ENCODE assay signal across 9 cellular contexts in genomic region chr16:87550510-87550961, GRCh38. TPM values are rescaled to one million over a fixed set of nuclear protein-coding genes. Genes with fewer than 3 reads are reported as not detected.
A peak's percentile ranks its signal among the peaks of the same experiment; 100 is the strongest.
DNase-seq lines count a peak whose midpoint lies in the region; ATAC-seq, FAIRE-seq and TF ChIP-seq lines count a peak whose summit lies in the region.
"Had no signal": no experiment of that assay in that cellular context is flagged by ENCODE, and none has a peak within 500 bp of the region (broad histone marks: within the 10 kb centered on the region; RNA-seq: fewer than 3 reads in every experiment).

No MANE protein-coding gene starts in this region.

- H3K14ac ChIP-seq in H9 (ENCODE audit: insufficient read depth, low read length), result no peak overlapping the region

- peak; percentile 84 for TF ChIP-seq CTCF in A549 (IDR thresholded peaks at IDR 0.05)
- peak; percentile 94 for TF ChIP-seq CTCF in H9 (conservative IDR thresholded peaks at IDR 0.05)
- peak; percentile 84 to 96 (median 87) for TF ChIP-seq CTCF in tibial nerve (IDR thresholded peaks at IDR 0.05)

- H3K36me3 ChIP-seq in tibial nerve, result no peaks in the 10 kb centered on the region

- peak; percentile 54 to 70; a peak in 4 of 6 replicates for ATAC-seq in A549
- peak in 1 of 2 donors; percentile 63 for ATAC-seq in natural killer cell treated with Interleukin-12 subunit alpha and Interleukin-12 subunit beta and Interleukin-15 and Interleukin-18, amount 100 ng/mL, for 72 hours

- H2BK12ac ChIP-seq in H9 (ENCODE audit: insufficient read length, low read depth, low read length), result no peak overlapping the region

- H2BK5ac ChIP-seq in H9 (ENCODE audit: insufficient read length, low read length), result no peak overlapping the region

- no peak overlapping the region for H3K4me3 ChIP-seq in A549
- no peak overlapping the region for H3K4me3 ChIP-seq in tibial nerve

- H3K4me2 ChIP-seq in A549 (no peak overlapping the region), H9 (ENCODE audit: insufficient read depth, insufficient read length, low read length) (no peak overlapping the region)

- H3K36me3 Mint-ChIP-seq in H9 (ENCODE audit: insufficient read depth in 1 of 3, low read depth in 3 of 3), result peaks cover 5 to 11% (median 5%) of the 10 kb centered on the region in 3 experiments; a peak in 5 of 7 replicates
- no peaks in the 10 kb centered on the region for H3K36me3 Mint-ChIP-seq in natural killer cell treated with Interleukin-12 subunit alpha and Interleukin-12 subunit beta and Interleukin-15 and Interleukin-18, amount 100 ng/mL, for 72 hours

- H3K23ac ChIP-seq in H9 (ENCODE audit: insufficient read length, low read depth, low read length), result no peak overlapping the region

- no peak overlapping the region for H3K56ac ChIP-seq in H9 (ENCODE audit: insufficient read length, low read depth, low read length)

- TF ChIP-seq POLR2A in A549 (IDR thresholded peaks at IDR 0.05; ENCODE audit: low read length), result no peak
- TF ChIP-seq POLR2A in tibial nerve (IDR thresholded peaks at IDR 0.05), result no peak

- peaks cover 11 to 13% of the 10 kb centered on the region in 2 experiments for H3K9me3 Mint-ChIP-seq in H9
- no peaks in the 10 kb centered on the region for H3K9me3 Mint-ChIP-seq in natural killer cell treated with Interleukin-12 subunit alpha and Interleukin-12 subunit beta and Interleukin-15 and Interleukin-18, amount 100 ng/mL, for 72 hours

- no peaks in the 10 kb centered on the region for H3K23me2 ChIP-seq in H9 (ENCODE audit: insufficient read length, low read depth, low read length, poor library complexity, severe bottlenecking)

- DNase-seq in A549 (ENCODE audit: low read depth in 1 of 2, low spot score in 1 of 2) (peak; percentile 25 to 36), H9 (peak; percentile 69), ecto neural progenitor cell (ENCODE audit: low spot score) (peak; percentile 77), tibial nerve (ENCODE audit: low spot score in 2 of 2) (no peak), NCI-H1694 treated with DMSO at 0.1 percent for 48 hours (lab: John Stamatoyannopoulos, UW) (no peak), putamen (ENCODE audit: low spot score) (no peak)
- peak; percentile 51 to 54 for DNase-seq in activated CD4-positive, alpha-beta T cell treated with anti-CD3 and anti-CD28 coated beads, Interleukin-2, amount 50 U/mL, for 4 hours
- peak; percentile 71 for DNase-seq in natural killer cell treated with Interleukin-12 subunit alpha and Interleukin-12 subunit beta and Interleukin-15 and Interleukin-18, amount 100 ng/mL, for 72 hours (ENCODE audit: low spot score)

- H3K4me1 ChIP-seq in A549, result no peaks in the 10 kb centered on the region
- no peaks in the 10 kb centered on the region for H3K4me1 ChIP-seq in H9 (ENCODE audit: insufficient read depth, low read length)
- H3K4me1 ChIP-seq in tibial nerve, result peaks cover 0 to 6% (median 0%) of the 10 kb centered on the region in 4 donors

- no peaks in the 10 kb centered on the region for H4K20me1 ChIP-seq in H9 (ENCODE audit: control insufficient read depth, insufficient read depth, insufficient read length)

- H4K91ac ChIP-seq in H9 (ENCODE audit: insufficient read length, low read depth, low read length), result no peak overlapping the region

- CTCF ChIA-PET in A549 (lab: Yijun Ruan, JAX), result interaction anchor here (0.9 to 4.1 kb wide), 20 partner anchors 8 to 134 kb away, joined by 3 to 49 read pairs (median 5); no protein-coding TSS in a partner anchor

- H3K27ac ChIP-seq in A549 (no peak overlapping the region), H9 (ENCODE audit: insufficient read length, low read depth, low read length) (no peak overlapping the region), tibial nerve (no peak overlapping the region)

- no peak overlapping the region for H2BK20ac ChIP-seq in H9 (ENCODE audit: low read depth, low read length, poor library complexity, severe bottlenecking)

- no peak overlapping the region for H4K5ac ChIP-seq in H9 (ENCODE audit: insufficient read length, low read depth, low read length)

- no peak overlapping the region for H3K4me3 Mint-ChIP-seq in H9
- no peak overlapping the region for H3K4me3 Mint-ChIP-seq in natural killer cell treated with Interleukin-12 subunit alpha and Interleukin-12 subunit beta and Interleukin-15 and Interleukin-18, amount 100 ng/mL, for 72 hours
- H3K4me3 Mint-ChIP-seq: dendritic cell treated with granulocyte-macrophage colony-stimulating factor and Interleukin-4, amounts not matched to agents 40 ng/mL and 50 ng/mL, for 4 days had no signal

- 24% methylated on average over 25 of the region's 28 CpGs for WGBS in A549 (ENCODE audit: missing lambda C conversion rate)
- no CpG with 5 or more reads among the region's 28 CpGs for WGBS in H9 (ENCODE audit: extremely low coverage, insufficient read length, low lambda C conversion rate)
- WGBS in tibial nerve, 2 donors, result 48 to 95% methylated on average over 8 to 23 of the region's 28 CpGs

- H2AK5ac ChIP-seq in H9 (ENCODE audit: insufficient read length, low read length), result no peak overlapping the region

- no peak for TF ChIP-seq EP300 in A549 (IDR thresholded peaks at IDR 0.05)
- no peak for TF ChIP-seq EP300 in tibial nerve (IDR thresholded peaks at IDR 0.05)

- no peak overlapping the region for H3K18ac ChIP-seq in H9 (ENCODE audit: insufficient read length, low read depth, low read length)

- no peak for FAIRE-seq in A549 (lab: Jason Lieb, UNC)

- TF ChIP-seq RAD21 in A549 (conservative IDR thresholded peaks at IDR 0.05 in 1 of 2, IDR thresholded peaks at IDR 0.05 in 1 of 2), result peak; percentile 65 to 73

- H3K27ac Mint-ChIP-seq in H9, result no peak overlapping the region
- H3K27ac Mint-ChIP-seq in natural killer cell treated with Interleukin-12 subunit alpha and Interleukin-12 subunit beta and Interleukin-15 and Interleukin-18, amount 100 ng/mL, for 72 hours, result no peak overlapping the region
- H3K27ac Mint-ChIP-seq: dendritic cell treated with granulocyte-macrophage colony-stimulating factor and Interleukin-4, amounts not matched to agents 40 ng/mL and 50 ng/mL, for 4 days had no signal

- H3K79me2 ChIP-seq in H9 (ENCODE audit: insufficient read depth, low read length), result no peaks in the 10 kb centered on the region

- H3K27me3 Mint-ChIP-seq in H9 (ENCODE audit: low read depth), result peaks cover 25% of the 10 kb centered on the region
- H3K27me3 Mint-ChIP-seq in natural killer cell treated with Interleukin-12 subunit alpha and Interleukin-12 subunit beta and Interleukin-15 and Interleukin-18, amount 100 ng/mL, for 72 hours, result peaks cover 28 to 39% of the 10 kb centered on the region in 2 donors

- H3K27me3 ChIP-seq in H9 (ENCODE audit: insufficient read depth, low read length) (no peaks in the 10 kb centered on the region), tibial nerve (peaks cover 0 to 18% of the 10 kb centered on the region in 2 donors)

- no peak overlapping the region for H3K9ac ChIP-seq in H9 (ENCODE audit: extremely low read depth, insufficient read length, low read length)

- H3K9me3 ChIP-seq in A549 (no peaks in the 10 kb centered on the region), H9 (ENCODE audit: control insufficient read depth, low read depth, low read length) (no peaks in the 10 kb centered on the region), tibial nerve (peaks cover 0 to 10% (median 0%) of the 10 kb centered on the region in 4 donors)

- POLR2A ChIA-PET in A549 (lab: Yijun Ruan, JAX), result no interaction called here

- H2BK15ac ChIP-seq in H9 (ENCODE audit: low read depth, low read length), result no peak overlapping the region

- peaks cover 4 to 7% of the 10 kb centered on the region in 2 experiments; a peak in 2 of 4 replicates for H3K4me1 Mint-ChIP-seq in H9
- peaks cover 25 to 28% of the 10 kb centered on the region in 2 donors for H3K4me1 Mint-ChIP-seq in natural killer cell treated with Interleukin-12 subunit alpha and Interleukin-12 subunit beta and Interleukin-15 and Interleukin-18, amount 100 ng/mL, for 72 hours (ENCODE audit: low read depth in 2 of 2)

- no peak overlapping the region for H2AFZ ChIP-seq in H9 (ENCODE audit: low read length)

- H3K79me1 ChIP-seq in H9 (ENCODE audit: insufficient read depth, low read depth, low read length, poor library complexity, severe bottlenecking), result no peaks in the 10 kb centered on the region

- no peak overlapping the region for H2BK120ac ChIP-seq in H9 (ENCODE audit: low read depth, low read length, poor library complexity, severe bottlenecking)

- H4K8ac ChIP-seq in H9 (replicated peaks; ENCODE audit: insufficient read length, low read depth, low read length), result no peak overlapping the region

- H3K4ac ChIP-seq in H9 (ENCODE audit: low read depth, low read length), result no peak overlapping the region

- H3T11ph ChIP-seq in H9 (ENCODE audit: low read length), result no peak overlapping the region

TF ChIP-seq in A549, 52 proteins besides CTCF, POLR2A, EP300 and RAD21:
- TF ChIP-seq HEYL (CRISPR knock-in tag; IDR thresholded peaks at IDR 0.05) (no peak), ZC3H11A (IDR thresholded peaks at IDR 0.05) (no peak), SMC3 (IDR thresholded peaks at IDR 0.05) (peak; percentile 92), ZFP36 (IDR thresholded peaks at IDR 0.05; ENCODE audit: borderline replicate concordance, partially characterized antibody) (no peak)
TF ChIP-seq in A549: peak in this region for 1.

RNA-seq across cellular contexts. Expression of gene JPH3, which starts 51.8 kb away (rescaled TPM):
- 0.36 and 0.38 TPM in 2 replicates for polyA plus RNA-seq in A549 (2011; rRNA removed)
- 0.66 and 0.96 TPM in 2 replicates for polyA plus RNA-seq in A549 (2012; cell fraction: cytosol; rRNA removed)
- polyA plus RNA-seq in A549 (2012; cell fraction: nucleus; rRNA removed), result 0.80 and 0.91 TPM in 2 replicates
- 1.4 to 1.6 TPM (median 1.4 TPM) in 3 replicates for polyA plus RNA-seq in A549 (2017; fragmentation: RNase III; extraction: RNeasy Plus Mini Kit Qiagen cat#74134 plus additional on column Dnase treatment)
- 0.17 and 0.58 TPM in 2 replicates for polyA minus RNA-seq in A549 (2011; rRNA and poly(A)+ RNA removed)
- total RNA-seq in H9 (2021), result 30.3 and 32.7 TPM in 2 replicates
- not detected for total RNA-seq in natural killer cell treated with Interleukin-12 subunit alpha and Interleukin-12 subunit beta and Interleukin-15 and Interleukin-18, amount 100 ng/mL, for 72 hours
- under 1 TPM in 1 of 4 donors, not detected in 3; 0.39 TPM for total RNA-seq in tibial nerve

RNA-seq across cellular contexts. Expression of gene ZCCHC14, which starts 57.7 kb away (rescaled TPM):
- 3.8 and 5.5 TPM in 2 replicates for polyA plus RNA-seq in A549 (2011; rRNA removed)
- polyA plus RNA-seq in A549 (2012; cell fraction: cytosol; rRNA removed), result 3.8 and 5.3 TPM in 2 replicates
- 10.8 and 15.5 TPM in 2 replicates for polyA plus RNA-seq in A549 (2012; cell fraction: nucleus; rRNA removed)
- polyA plus RNA-seq in A549 (2017; fragmentation: RNase III; extraction: RNeasy Plus Mini Kit Qiagen cat#74134 plus additional on column Dnase treatment), result 6.1 to 7.3 TPM (median 6.5 TPM) in 3 replicates
- polyA minus RNA-seq in A549 (2011; rRNA and poly(A)+ RNA removed), result 7.2 and 8.0 TPM in 2 replicates
- 27.6 and 27.7 TPM in 2 replicates for total RNA-seq in H9 (2021)
- 10 to 100 TPM; 15.7 to 15.9 TPM for total RNA-seq in natural killer cell treated with Interleukin-12 subunit alpha and Interleukin-12 subunit beta and Interleukin-15 and Interleukin-18, amount 100 ng/mL, for 72 hours
- 10 to 100 TPM; 15.3 to 45.8 (median 25.8) TPM for total RNA-seq in tibial nerve

Comparison
In these comparisons a context has a peak if more than half of its experiments do, and no peak if none do; other contexts are left out.
1. DNase-seq: peak in A549 (2 of 2), H9 (single experiment), activated CD4-positive, alpha-beta T cell treated with anti-CD3 and anti-CD28 coated beads, Interleukin-2, amount 50 U/mL, for 4 hours (2 of 2), ecto neural progenitor cell (single experiment) and natural killer cell treated with Interleukin-12 subunit alpha and Interleukin-12 subunit beta and Interleukin-15 and Interleukin-18, amount 100 ng/mL, for 72 hours (single experiment); none in tibial nerve (0 of 2), NCI-H1694 treated with DMSO at 0.1 percent for 48 hours (single experiment) and putamen (single experiment).
2. RNA of gene JPH3, which starts 51.8 kb away (total RNA-seq): 30.3 to 32.7 TPM in H9; not detected in natural killer cell treated with Interleukin-12 subunit alpha and Interleukin-12 subunit beta and Interleukin-15 and Interleukin-18, amount 100 ng/mL, for 72 hours and 0.39 TPM in tibial nerve; every median in the first group is over 10 times any median in the second.
3. Peak in every context shown above with its lines, with median percentiles within 50 percentile points of each other: CTCF ChIP-seq.